In genomic region chr11:86740628-86741488, GRCh38 we compare ENCODE assay signal across 8 cellular contexts. TPM values are rescaled to one million over a fixed set of nuclear protein-coding genes. Genes with fewer than 3 reads are reported as not detected.
DNase-seq lines count a peak whose midpoint lies in the region; TF ChIP-seq lines count a peak whose summit lies in the region.

No MANE protein-coding gene starts in this region.

- H3K27me3 ChIP-seq in liver (ENCODE audit: control insufficient read depth in 4 of 4, insufficient read depth in 4 of 4, low read length in 3 of 4) (no peaks in the 10 kb centered on the region), testis (no peaks in the 10 kb centered on the region)

- no peak overlapping the region for H3K9ac ChIP-seq in liver (ENCODE audit: low read depth in 1 of 2, low read length in 2 of 2)

- H3K27ac ChIP-seq in coronary artery (peak overlapping the region; percentile 82 to 95), liver (ENCODE audit: low read depth in 1 of 2, low read length in 2 of 2) (peak overlapping the region; percentile 58 to 67), testis (peak overlapping the region; percentile 74 to 83)

- DNase-seq in GM03348 (ENCODE audit: low spot score) (peak; percentile 70), NCI-H526 treated with DMSO at 0.1 percent for 48 hours (lab: John Stamatoyannopoulos, UW) (peak; percentile 17), coronary artery (ENCODE audit: low spot score) (peak; percentile 88), testis (peak; percentile 54), NCI-H524 treated with DMSO at 0.1 percent for 48 hours (lab: John Stamatoyannopoulos, UW) (no peak), NCI-H1417 (lab: John Stamatoyannopoulos, UW) (no peak)
- no peak for DNase-seq in activated effector memory CD4-positive, alpha-beta T cell treated with anti-CD3 and anti-CD28 coated beads, Interleukin-2, amount 50 U/mL, for 16 hours

- H3K9me3 ChIP-seq in liver (ENCODE audit: control insufficient read depth in 4 of 4, low read length in 3 of 4) (no peaks in the 10 kb centered on the region), testis (no peaks in the 10 kb centered on the region)

- H3K4me3 ChIP-seq in coronary artery (peak overlapping the region; percentile 21), liver (ENCODE audit: low read depth in 1 of 3, low read length in 3 of 3) (no peak overlapping the region), testis (no peak overlapping the region)

- TF ChIP-seq POLR2A in testis (IDR thresholded peaks at IDR 0.05) = no peak

- intact Hi-C loops in testis (cut with DNase I; ENCODE audit: low total_unique reads) = no loop called here

- no peak for TF ChIP-seq RAD21 in liver (IDR thresholded peaks at IDR 0.05)

- H3K4me1 ChIP-seq in liver (ENCODE audit: control insufficient read depth in 4 of 4, insufficient read depth in 4 of 4, low read length in 3 of 4) = peaks cover 0 to 1% (median 0%) of the 10 kb centered on the region in 4 donors
- H3K4me1 ChIP-seq in testis = peaks cover 17% of the 10 kb centered on the region

- H3K36me3 ChIP-seq in liver (ENCODE audit: control insufficient read depth in 4 of 4, insufficient read depth in 3 of 4, low read depth in 1 of 4, low read length in 3 of 4) (no peaks in the 10 kb centered on the region), testis (ENCODE audit: low read depth, missing control alignments) (no peaks in the 10 kb centered on the region)

- WGBS in liver = 75% methylated on average over 7 of the region's 7 CpGs
- WGBS in testis, 2 donors = 44 to 58% methylated on average over 7 of the region's 7 CpGs

- TF ChIP-seq CTCF in coronary artery (IDR thresholded peaks at IDR 0.05) (no peak), liver (IDR thresholded peaks at IDR 0.05; ENCODE audit: low read depth, low read length, missing input control) (no peak), testis (IDR thresholded peaks at IDR 0.05) (no peak)

TF ChIP-seq in liver, 16 proteins besides CTCF, POLR2A, EP300 and RAD21:
- TF ChIP-seq YY1 (IDR thresholded peaks at IDR 0.05) (peak; percentile 19), FOXA1 (IDR thresholded peaks at IDR 0.05) (no peak), JUND (IDR thresholded peaks at IDR 0.05) (peak; percentile 98 to 99), SP1 (IDR thresholded peaks at IDR 0.05) (no peak), HNF4A (conservative IDR thresholded peaks at IDR 0.05) (peak in 1 of 2 donors; percentile 25)
- TF ChIP-seq, protein P1, sequence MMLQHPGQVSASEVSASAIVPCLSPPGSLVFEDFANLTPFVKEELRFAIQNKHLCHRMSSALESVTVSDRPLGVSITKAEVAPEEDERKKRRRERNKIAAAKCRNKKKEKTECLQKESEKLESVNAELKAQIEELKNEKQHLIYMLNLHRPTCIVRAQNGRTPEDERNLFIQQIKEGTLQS (IDR thresholded peaks at IDR 0.05) = peak; percentile 87
- TF ChIP-seq, protein P2, sequence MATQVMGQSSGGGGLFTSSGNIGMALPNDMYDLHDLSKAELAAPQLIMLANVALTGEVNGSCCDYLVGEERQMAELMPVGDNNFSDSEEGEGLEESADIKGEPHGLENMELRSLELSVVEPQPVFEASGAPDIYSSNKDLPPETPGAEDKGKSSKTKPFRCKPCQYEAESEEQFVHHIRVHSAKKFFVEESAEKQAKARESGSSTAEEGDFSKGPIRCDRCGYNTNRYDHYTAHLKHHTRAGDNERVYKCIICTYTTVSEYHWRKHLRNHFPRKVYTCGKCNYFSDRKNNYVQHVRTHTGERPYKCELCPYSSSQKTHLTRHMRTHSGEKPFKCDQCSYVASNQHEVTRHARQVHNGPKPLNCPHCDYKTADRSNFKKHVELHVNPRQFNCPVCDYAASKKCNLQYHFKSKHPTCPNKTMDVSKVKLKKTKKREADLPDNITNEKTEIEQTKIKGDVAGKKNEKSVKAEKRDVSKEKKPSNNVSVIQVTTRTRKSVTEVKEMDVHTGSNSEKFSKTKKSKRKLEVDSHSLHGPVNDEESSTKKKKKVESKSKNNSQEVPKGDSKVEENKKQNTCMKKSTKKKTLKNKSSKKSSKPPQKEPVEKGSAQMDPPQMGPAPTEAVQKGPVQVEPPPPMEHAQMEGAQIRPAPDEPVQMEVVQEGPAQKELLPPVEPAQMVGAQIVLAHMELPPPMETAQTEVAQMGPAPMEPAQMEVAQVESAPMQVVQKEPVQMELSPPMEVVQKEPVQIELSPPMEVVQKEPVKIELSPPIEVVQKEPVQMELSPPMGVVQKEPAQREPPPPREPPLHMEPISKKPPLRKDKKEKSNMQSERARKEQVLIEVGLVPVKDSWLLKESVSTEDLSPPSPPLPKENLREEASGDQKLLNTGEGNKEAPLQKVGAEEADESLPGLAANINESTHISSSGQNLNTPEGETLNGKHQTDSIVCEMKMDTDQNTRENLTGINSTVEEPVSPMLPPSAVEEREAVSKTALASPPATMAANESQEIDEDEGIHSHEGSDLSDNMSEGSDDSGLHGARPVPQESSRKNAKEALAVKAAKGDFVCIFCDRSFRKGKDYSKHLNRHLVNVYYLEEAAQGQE (IDR thresholded peaks at IDR 0.05) = peak; percentile 64

RNA-seq across cellular contexts. Expression of gene PRSS23, which starts 59.5 kb away (rescaled TPM):
- total RNA-seq in liver = 10 to 100 TPM in 1 of 2 donors, 1 to 10 TPM in 1; 2.3 to 11.0 TPM
- 1 to 10 TPM; 5.7 to 9.9 TPM for polyA plus RNA-seq in liver
- 100 to 1,000 TPM in 1 of 2 donors, 10 to 100 TPM in 1; 51.0 to 117 TPM for total RNA-seq in testis
- 98.9 TPM for polyA plus RNA-seq in testis (ENCODE audit: insufficient read depth, low read depth, low replicate concordance)

Comparison
In these comparisons a context has a peak if more than half of its experiments do, and no peak if none do; other contexts are left out.
1. DNase-seq: peak in GM03348 (single experiment), NCI-H526 treated with DMSO at 0.1 percent for 48 hours (single experiment), coronary artery (single experiment) and testis (single experiment); none in NCI-H524 treated with DMSO at 0.1 percent for 48 hours (single experiment), NCI-H1417 (0 of 3) and activated effector memory CD4-positive, alpha-beta T cell treated with anti-CD3 and anti-CD28 coated beads, Interleukin-2, amount 50 U/mL, for 16 hours (single experiment).
2. RNA of gene PRSS23, which starts 59.5 kb away (total RNA-seq): 51.0 to 117 TPM in testis; 2.3 to 11.0 TPM in liver; every median in the first group is over 4 times any median in the second.
3. Peak in every context shown above with its lines, with median percentiles within 50 percentile points of each other: H3K27ac ChIP-seq.